ENCODE assay signal across 9 cellular contexts in genomic region chr5:84381501-84382362, GRCh38. TPM values are rescaled to one million over a fixed set of nuclear protein-coding genes. Genes with fewer than 3 reads are reported as not detected.
DNase-seq lines count a peak whose midpoint lies in the region; TF ChIP-seq lines count a peak whose summit lies in the region.
"Had no signal": no experiment of that assay in that cellular context is flagged by ENCODE, and none has a peak within 500 bp of the region (broad histone marks: within the 10 kb centered on the region; RNA-seq: fewer than 3 reads in every experiment).

No MANE protein-coding gene starts in this region.

- H3K79me2 ChIP-seq in parathyroid adenoma = no peaks in the 10 kb centered on the region

- no peak for DNase-seq in NT2/D1 (ENCODE audit: low read depth, low spot score)
- DNase-seq in esophagus squamous epithelium (lab: John Stamatoyannopoulos, UW) = no peak
- no peak for DNase-seq in SIG-M5 treated with dmso at 0.1 percent for 504 hours (lab: John Stamatoyannopoulos, UW; ENCODE audit: unreplicated experiment)
- DNase-seq in activated CD4-positive, alpha-beta memory T cell treated with anti-CD3 and anti-CD28 coated beads for 36 hours = no peak
- DNase-seq in stimulated activated CD8-positive, alpha-beta memory T cell treated with anti-CD3 and anti-CD28 coated beads, Interleukin-4, amount 100 ng/mL, for 48 hours = no peak
- no peak for DNase-seq in activated CD4-positive, alpha-beta T cell treated with anti-CD3 and anti-CD28 coated beads for 48 hours
- DNase-seq: stimulated activated naive CD8-positive, alpha-beta T cell treated with anti-CD3 and anti-CD28 coated beads, Interleukin-15, amount 100 ng/mL, for 72 hours had no signal

- no peak overlapping the region for H3K4me3 Mint-ChIP-seq in activated CD4-positive, alpha-beta memory T cell treated with anti-CD3 and anti-CD28 coated beads for 36 hours

- no peak for TF ChIP-seq POLR2A in esophagus squamous epithelium (IDR thresholded peaks at IDR 0.05)

- H3K27ac ChIP-seq in esophagus squamous epithelium = peak overlapping the region; percentile 73 to 87 (median 82)
- no peak overlapping the region for H3K27ac ChIP-seq in parathyroid adenoma

- H3K4me1 Mint-ChIP-seq in activated CD4-positive, alpha-beta memory T cell treated with anti-CD3 and anti-CD28 coated beads for 36 hours (ENCODE audit: low read depth) = peaks cover 2% of the 10 kb centered on the region

- H3K4me3 ChIP-seq in NT2/D1 (ENCODE audit: insufficient read length, low read depth) = peak overlapping the region; percentile 61
- H3K4me3 ChIP-seq in esophagus squamous epithelium = peak overlapping the region; percentile 63 to 77 (median 70)
- peak overlapping the region; percentile 38 for H3K4me3 ChIP-seq in parathyroid adenoma (ENCODE audit: low read depth, low read length)

- peaks cover 26% of the 10 kb centered on the region; the same call in 1 of the 2 replicates for H3K4me1 ChIP-seq in ES-I3 (ENCODE audit: insufficient read depth, low read length)
- no peaks in the 10 kb centered on the region for H3K4me1 ChIP-seq in NT2/D1 (ENCODE audit: insufficient read depth, insufficient read length)
- peaks cover 0 to 49% (median 16%) of the 10 kb centered on the region in 3 donors for H3K4me1 ChIP-seq in esophagus squamous epithelium
- H3K4me1 ChIP-seq in parathyroid adenoma = no peaks in the 10 kb centered on the region

- POLR2A ChIA-PET in activated CD4-positive, alpha-beta memory T cell treated with anti-CD3 and anti-CD28 coated beads for 36 hours (lab: Charles Lee) = no interaction called here

- peaks cover 33% of the 10 kb centered on the region for H3K27me3 Mint-ChIP-seq in activated CD4-positive, alpha-beta memory T cell treated with anti-CD3 and anti-CD28 coated beads for 36 hours

- no peaks in the 10 kb centered on the region for H3K9me3 Mint-ChIP-seq in activated CD4-positive, alpha-beta memory T cell treated with anti-CD3 and anti-CD28 coated beads for 36 hours
- H3K9me3 Mint-ChIP-seq: stimulated activated naive CD8-positive, alpha-beta T cell treated with anti-CD3 and anti-CD28 coated beads, Interleukin-15, amount 100 ng/mL, for 72 hours had no signal

- peaks cover 44% of the 10 kb centered on the region for H3K27me3 ChIP-seq in NT2/D1 (ENCODE audit: insufficient read depth, insufficient read length)
- H3K27me3 ChIP-seq in esophagus squamous epithelium = peaks cover 0 to 29% (median 0%) of the 10 kb centered on the region in 4 donors
- no peaks in the 10 kb centered on the region for H3K27me3 ChIP-seq in parathyroid adenoma (ENCODE audit: control insufficient read depth, insufficient read depth, low read length)

- TF ChIP-seq CTCF in esophagus squamous epithelium (IDR thresholded peaks at IDR 0.05) (no peak), parathyroid adenoma (IDR thresholded peaks at IDR 0.05) (no peak)

- no peaks in the 10 kb centered on the region for H3K36me3 Mint-ChIP-seq in activated CD4-positive, alpha-beta memory T cell treated with anti-CD3 and anti-CD28 coated beads for 36 hours

- H3K27ac Mint-ChIP-seq in activated CD4-positive, alpha-beta memory T cell treated with anti-CD3 and anti-CD28 coated beads for 36 hours = no peak overlapping the region
- H3K27ac Mint-ChIP-seq: stimulated activated naive CD8-positive, alpha-beta T cell treated with anti-CD3 and anti-CD28 coated beads, Interleukin-15, amount 100 ng/mL, for 72 hours had no signal

- H3K4me2 ChIP-seq in parathyroid adenoma (ENCODE audit: low read length) = peak overlapping the region; percentile 24

- intact Hi-C loops in esophagus squamous epithelium (cut with DNase I) = no loop called here
- intact Hi-C loops in activated CD4-positive, alpha-beta memory T cell treated with anti-CD3 and anti-CD28 coated beads for 36 hours (cut with micrococcal nuclease) = no loop called here

- H2AFZ ChIP-seq in parathyroid adenoma = no peak overlapping the region

- CTCF ChIA-PET in activated CD4-positive, alpha-beta memory T cell treated with anti-CD3 and anti-CD28 coated beads for 36 hours (lab: Charles Lee) = no interaction called here

- H3K9me3 ChIP-seq in ES-I3 (ENCODE audit: control insufficient read depth, insufficient read depth, low read length) (no peaks in the 10 kb centered on the region), NT2/D1 (ENCODE audit: insufficient read depth, low read length) (no peaks in the 10 kb centered on the region), esophagus squamous epithelium (no peaks in the 10 kb centered on the region), parathyroid adenoma (ENCODE audit: control insufficient read depth, low read length) (no peaks in the 10 kb centered on the region)

- WGBS in esophagus squamous epithelium, 2 donors = 2 to 3% methylated on average over 13 of the region's 14 CpGs

- H3K9ac ChIP-seq in ES-I3 (ENCODE audit: low read depth, low read length) = peak overlapping the region; percentile 97
- H3K9ac ChIP-seq in NT2/D1 (ENCODE audit: insufficient read length, low read depth) = peak overlapping the region; percentile 70
- no peak overlapping the region for H3K9ac ChIP-seq in parathyroid adenoma

- no peaks in the 10 kb centered on the region for H3K36me3 ChIP-seq in ES-I3 (ENCODE audit: insufficient read depth, low read length)
- no peaks in the 10 kb centered on the region for H3K36me3 ChIP-seq in NT2/D1 (ENCODE audit: insufficient read depth, insufficient read length, low read length)
- H3K36me3 ChIP-seq in esophagus squamous epithelium = no peaks in the 10 kb centered on the region
- H3K36me3 ChIP-seq in parathyroid adenoma (ENCODE audit: control insufficient read depth, insufficient read depth, low read length) = no peaks in the 10 kb centered on the region

RNA-seq across cellular contexts. Expression of gene EDIL3, which starts 2.9 kb away (rescaled TPM):
- total RNA-seq in esophagus squamous epithelium = 10 to 100 TPM in 2 of 4 donors, 1 to 10 TPM in 2; 2.8 to 20.6 (median 10.2) TPM
- not detected for total RNA-seq in activated CD4-positive, alpha-beta memory T cell treated with anti-CD3 and anti-CD28 coated beads for 36 hours
